8 cellular contexts compared by ENCODE assay signal in the genomic region with DNA sequence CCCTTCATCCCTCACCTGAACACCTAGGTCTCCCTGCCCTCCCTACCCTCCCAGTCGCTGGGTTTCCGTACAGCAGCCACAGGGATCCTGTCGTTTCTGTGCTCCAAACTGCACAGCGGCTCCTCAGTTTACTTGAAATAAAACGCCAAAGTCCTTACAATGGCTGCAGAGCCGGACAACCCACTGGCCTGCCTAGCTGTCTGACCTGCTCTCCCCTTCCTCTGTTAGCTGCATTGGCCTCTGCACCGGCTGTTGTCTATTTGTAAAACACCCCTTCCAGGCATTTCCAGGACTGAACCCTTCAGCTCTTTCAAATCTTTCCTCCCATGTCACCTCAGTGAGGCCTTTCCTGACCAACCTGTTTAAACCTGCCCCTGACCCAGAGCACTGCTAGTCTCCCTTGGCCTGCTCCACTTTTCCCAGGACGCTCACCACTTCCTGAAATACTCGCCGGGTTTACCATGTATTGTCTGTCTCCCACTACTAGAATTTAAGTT. TPM values are rescaled to one million over a fixed set of nuclear protein-coding genes. Genes with fewer than 3 reads are reported as not detected.
DNase-seq lines count a peak whose midpoint lies in the region; ATAC-seq lines count a peak whose summit lies in the region.

No MANE protein-coding gene starts in this region.

- no peaks in the 10 kb centered on the region for H3K27me3 ChIP-seq in mesendoderm (ENCODE audit: insufficient read depth, low read length, poor library complexity)

- no peak for ATAC-seq in activated naive CD8-positive, alpha-beta T cell treated with anti-CD3 and anti-CD28 coated beads, Interleukin-2, amount 50 U/mL, for 24 hours
- ATAC-seq in HG02571 (IDR thresholded peaks at IDR 0.05; ENCODE audit: unreplicated experiment): no peak

- H3K27ac Mint-ChIP-seq in activated naive CD4-positive, alpha-beta T cell treated with anti-CD3 and anti-CD28 coated beads, Interleukin-2, amount 50 U/mL, for 24 hours: peak overlapping the region; percentile 93
- peak overlapping the region; percentile 99 for H3K27ac Mint-ChIP-seq in activated naive CD8-positive, alpha-beta T cell treated with anti-CD3 and anti-CD28 coated beads, Interleukin-2, amount 50 U/mL, for 24 hours

- H3K4me1 ChIP-seq in mesendoderm (ENCODE audit: control insufficient read depth, low read depth, low read length): peaks cover 6% of the 10 kb centered on the region

- H4K8ac ChIP-seq in mesendoderm (ENCODE audit: low read depth, low read length): no peak overlapping the region

- peak overlapping the region; percentile 97 for H3K4me3 Mint-ChIP-seq in activated naive CD4-positive, alpha-beta T cell treated with anti-CD3 and anti-CD28 coated beads, Interleukin-2, amount 50 U/mL, for 24 hours
- H3K4me3 Mint-ChIP-seq in activated naive CD8-positive, alpha-beta T cell treated with anti-CD3 and anti-CD28 coated beads, Interleukin-2, amount 50 U/mL, for 24 hours: peak overlapping the region; percentile 93

- no peak overlapping the region for H3K4me2 ChIP-seq in mesendoderm (ENCODE audit: low read length)

- DNase-seq in activated naive CD4-positive, alpha-beta T cell treated with Interleukin-2 at 50 U/mL for 16 hours: no peak
- no peak for DNase-seq in activated naive CD8-positive, alpha-beta T cell treated with anti-CD3 and anti-CD28 coated beads, Interleukin-2, amount 50 U/mL, for 24 hours
- DNase-seq in mesendoderm (no peak), ureter (ENCODE audit: low spot score) (peak; percentile 54), kidney tubule cell (ENCODE audit: low spot score) (no peak)
- DNase-seq in stimulated activated CD4-positive, alpha-beta T cell treated with anti-CD3 and anti-CD28 coated beads, Interleukin-4, amount 100 ng/mL, for 4 hours: no peak

- no peaks in the 10 kb centered on the region for H3K36me3 Mint-ChIP-seq in activated naive CD4-positive, alpha-beta T cell treated with anti-CD3 and anti-CD28 coated beads, Interleukin-2, amount 50 U/mL, for 24 hours
- H3K36me3 Mint-ChIP-seq in activated naive CD8-positive, alpha-beta T cell treated with anti-CD3 and anti-CD28 coated beads, Interleukin-2, amount 50 U/mL, for 24 hours (ENCODE audit: low read depth): peaks cover 6% of the 10 kb centered on the region

- H3K9me3 Mint-ChIP-seq in activated naive CD4-positive, alpha-beta T cell treated with anti-CD3 and anti-CD28 coated beads, Interleukin-2, amount 50 U/mL, for 24 hours: no peaks in the 10 kb centered on the region
- no peaks in the 10 kb centered on the region for H3K9me3 Mint-ChIP-seq in activated naive CD8-positive, alpha-beta T cell treated with anti-CD3 and anti-CD28 coated beads, Interleukin-2, amount 50 U/mL, for 24 hours

- no peaks in the 10 kb centered on the region for H3K36me3 ChIP-seq in mesendoderm (ENCODE audit: control insufficient read depth, insufficient read depth, low read length)

- no peak overlapping the region for H2BK120ac ChIP-seq in mesendoderm (ENCODE audit: low read depth, low read length)

- H3K79me1 ChIP-seq in mesendoderm (ENCODE audit: low read length): peaks cover 16% of the 10 kb centered on the region

- peaks cover 79% of the 10 kb centered on the region for H3K4me1 Mint-ChIP-seq in activated naive CD4-positive, alpha-beta T cell treated with anti-CD3 and anti-CD28 coated beads, Interleukin-2, amount 50 U/mL, for 24 hours
- peaks cover 69% of the 10 kb centered on the region for H3K4me1 Mint-ChIP-seq in activated naive CD8-positive, alpha-beta T cell treated with anti-CD3 and anti-CD28 coated beads, Interleukin-2, amount 50 U/mL, for 24 hours

- peak overlapping the region; percentile 42 for H3K56ac ChIP-seq in mesendoderm (ENCODE audit: low read length)

- no peak overlapping the region for H4K5ac ChIP-seq in mesendoderm (ENCODE audit: low read length)

- H2BK15ac ChIP-seq in mesendoderm (replicated peaks; ENCODE audit: low read depth): no peak overlapping the region

- H3K4ac ChIP-seq in mesendoderm (ENCODE audit: low read depth, low read length): no peak overlapping the region

- H3K23ac ChIP-seq in mesendoderm (ENCODE audit: low read length): peak overlapping the region; percentile 60

- no peak overlapping the region for H3K18ac ChIP-seq in mesendoderm (ENCODE audit: low read length)

- H3K27ac ChIP-seq in mesendoderm (ENCODE audit: low read depth, low read length): no peak overlapping the region

- no peak overlapping the region for H2AK5ac ChIP-seq in mesendoderm (ENCODE audit: low read length)

- peaks cover 11% of the 10 kb centered on the region for H3K79me2 ChIP-seq in mesendoderm (ENCODE audit: control insufficient read depth, insufficient read depth, low read length)

- no peak overlapping the region for H2BK5ac ChIP-seq in mesendoderm (ENCODE audit: low read length)

- WGBS in mesendoderm (ENCODE audit: extremely low coverage, insufficient coverage, low lambda C conversion rate): no CpG with 5 or more reads among the region's 10 CpGs

- no peak overlapping the region for H3K4me3 ChIP-seq in mesendoderm (ENCODE audit: low read length)

- H3K27me3 Mint-ChIP-seq in activated naive CD4-positive, alpha-beta T cell treated with anti-CD3 and anti-CD28 coated beads, Interleukin-2, amount 50 U/mL, for 24 hours: no peaks in the 10 kb centered on the region
- no peaks in the 10 kb centered on the region for H3K27me3 Mint-ChIP-seq in activated naive CD8-positive, alpha-beta T cell treated with anti-CD3 and anti-CD28 coated beads, Interleukin-2, amount 50 U/mL, for 24 hours

- H3K9ac ChIP-seq in mesendoderm (ENCODE audit: low read length): peak overlapping the region; percentile 31

RNA-seq across cellular contexts. Expression of gene MGAT1, which starts 9.1 kb away (rescaled TPM):
- polyA plus RNA-seq in mesendoderm (2013, experiment 1 of 2): 40.4 TPM
- polyA plus RNA-seq in mesendoderm (2013, experiment 2 of 2): 40.6 TPM
- total RNA-seq in ureter: 151 TPM

RNA-seq across cellular contexts. Expression of gene ZFP62, which starts 49.4 kb away (rescaled TPM):
- 18.0 TPM for polyA plus RNA-seq in mesendoderm (2013, experiment 1 of 2)
- 18.4 TPM for polyA plus RNA-seq in mesendoderm (2013, experiment 2 of 2)
- total RNA-seq in ureter: 44.8 TPM
